ENCODE assay signal across 11 cellular contexts in genomic region chr11:47155914-47156313, GRCh38.
"Had no signal": no experiment of that assay in that cellular context is flagged by ENCODE, and none has a peak within 500 bp of the region (broad histone marks: within the 10 kb centered on the region; RNA-seq: fewer than 3 reads in every experiment).

No MANE protein-coding gene starts in this region.

- H3K9me3 ChIP-seq: neutrophil, transverse colon, vagina had no signal

- H3K27me3 ChIP-seq: transverse colon, vagina had no signal

- H3K4me3 ChIP-seq: lung, transverse colon, vagina had no signal

- H3K36me3 Mint-ChIP-seq: naive B cell; stimulated activated memory B cell treated with anti-CD40 and anti-IgM and Interleukin-4, amounts not matched to agents 10 μg/mL and 1 μg/mL and 100 μg/mL, for 72 hours had no signal

- H3K9ac ChIP-seq: parathyroid adenoma had no signal

- H3K27ac Mint-ChIP-seq: activated naive CD4-positive, alpha-beta T cell treated with anti-CD3 and anti-CD28 coated beads for 36 hours; activated T-helper 2 cell treated with anti-CD3 and anti-CD28 coated beads, Interferon-gamma antibody, Interleukin-2, Interleukin-4, amounts not matched to agents 10 μg/mL and 5 μg/mL and 100 μg/mL, durations not matched to agents 14 hours and 24 hours and 36 hours had no signal

- H3K4me1 ChIP-seq: parathyroid adenoma had no signal

- H3K36me3 ChIP-seq: transverse colon, vagina had no signal

- H3K79me2 ChIP-seq: parathyroid adenoma had no signal

- H3K27ac ChIP-seq: neutrophil, parathyroid adenoma, transverse colon, vagina had no signal

- H3K9me3 Mint-ChIP-seq: activated B cell treated with CpG ODN at 0.5 μM for 24 hours; activated CD4-positive, alpha-beta T cell treated with anti-CD3 and anti-CD28 coated beads, Interleukin-2, amount 10 ng/mL, durations not matched to agents 24 days and 14 days; activated naive CD4-positive, alpha-beta T cell treated with anti-CD3 and anti-CD28 coated beads for 36 hours; activated T-helper 2 cell treated with anti-CD3 and anti-CD28 coated beads, Interferon-gamma antibody, Interleukin-2, Interleukin-4, amounts not matched to agents 10 μg/mL and 5 μg/mL and 100 μg/mL, durations not matched to agents 14 hours and 24 hours and 36 hours; naive B cell; stimulated activated memory B cell treated with anti-CD40 and anti-IgM and Interleukin-4, amounts not matched to agents 10 μg/mL and 1 μg/mL and 100 μg/mL, for 72 hours had no signal

- DNase-seq: activated B cell treated with CpG ODN at 0.5 μM for 24 hours, transverse colon had no signal

- H3K4me3 Mint-ChIP-seq: activated naive CD4-positive, alpha-beta T cell treated with anti-CD3 and anti-CD28 coated beads for 36 hours; stimulated activated memory B cell treated with anti-CD40 and anti-IgM and Interleukin-4, amounts not matched to agents 10 μg/mL and 1 μg/mL and 100 μg/mL, for 72 hours had no signal

- H3K27me3 Mint-ChIP-seq: activated B cell treated with CpG ODN at 0.5 μM for 24 hours; activated CD4-positive, alpha-beta T cell treated with anti-CD3 and anti-CD28 coated beads, Interleukin-2, amount 10 ng/mL, durations not matched to agents 24 days and 14 days; naive B cell; stimulated activated memory B cell treated with anti-CD40 and anti-IgM and Interleukin-4, amounts not matched to agents 10 μg/mL and 1 μg/mL and 100 μg/mL, for 72 hours had no signal

- H2AFZ ChIP-seq: parathyroid adenoma had no signal
